ENCODE assay signal across 1 cellular context in the genomic region with DNA sequence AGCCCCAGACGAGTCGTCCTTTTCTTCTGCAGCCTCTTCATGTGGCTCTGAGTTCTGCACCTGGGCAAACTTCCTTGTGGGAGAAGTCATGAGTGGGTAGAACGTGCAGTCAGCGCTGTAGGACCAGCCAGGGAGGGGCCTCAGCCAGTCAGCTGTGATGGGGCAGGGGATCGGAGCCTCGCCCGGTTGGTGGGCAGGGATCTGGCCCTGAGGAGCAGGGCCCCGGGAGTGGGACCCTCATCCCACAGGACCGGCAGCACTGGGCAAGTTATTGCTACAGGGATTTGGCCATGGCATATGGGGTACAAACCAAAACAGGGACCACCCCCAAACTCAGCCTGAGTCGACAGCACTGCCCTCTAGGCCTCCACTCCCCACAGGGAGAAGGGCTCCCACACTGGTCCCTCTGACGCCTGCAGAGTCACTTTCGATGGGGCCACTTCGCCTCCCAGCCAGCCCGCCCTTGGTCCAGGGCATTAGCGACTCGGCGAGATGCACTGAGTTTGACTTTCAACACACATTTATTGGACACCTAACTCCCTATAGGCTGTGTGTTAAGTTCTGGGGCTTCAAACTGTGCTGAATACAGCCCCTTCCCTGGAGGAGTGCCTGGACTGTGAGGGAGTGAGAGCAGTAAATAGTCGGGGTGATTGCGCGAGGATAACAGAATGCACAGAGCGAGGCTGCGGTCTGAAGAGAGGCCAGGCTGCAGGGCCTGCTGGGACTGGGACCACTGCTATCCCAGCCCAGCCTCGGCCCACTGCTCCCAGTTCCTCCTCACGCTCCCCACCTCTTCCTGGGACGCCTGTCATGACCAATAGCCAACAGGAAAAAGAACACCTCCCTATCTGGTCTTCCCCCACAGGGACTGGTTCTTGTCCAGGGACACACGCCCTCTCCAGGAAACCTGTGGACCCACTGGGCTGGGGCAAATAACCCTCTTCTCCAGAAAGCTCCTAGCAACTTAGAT.
TF ChIP-seq lines count a peak whose summit lies in the region.

No MANE protein-coding gene starts in this region.

TF ChIP-seq in WTC11, 78 proteins besides CTCF, POLR2A, EP300 and RAD21:
- TF ChIP-seq, protein P1, sequence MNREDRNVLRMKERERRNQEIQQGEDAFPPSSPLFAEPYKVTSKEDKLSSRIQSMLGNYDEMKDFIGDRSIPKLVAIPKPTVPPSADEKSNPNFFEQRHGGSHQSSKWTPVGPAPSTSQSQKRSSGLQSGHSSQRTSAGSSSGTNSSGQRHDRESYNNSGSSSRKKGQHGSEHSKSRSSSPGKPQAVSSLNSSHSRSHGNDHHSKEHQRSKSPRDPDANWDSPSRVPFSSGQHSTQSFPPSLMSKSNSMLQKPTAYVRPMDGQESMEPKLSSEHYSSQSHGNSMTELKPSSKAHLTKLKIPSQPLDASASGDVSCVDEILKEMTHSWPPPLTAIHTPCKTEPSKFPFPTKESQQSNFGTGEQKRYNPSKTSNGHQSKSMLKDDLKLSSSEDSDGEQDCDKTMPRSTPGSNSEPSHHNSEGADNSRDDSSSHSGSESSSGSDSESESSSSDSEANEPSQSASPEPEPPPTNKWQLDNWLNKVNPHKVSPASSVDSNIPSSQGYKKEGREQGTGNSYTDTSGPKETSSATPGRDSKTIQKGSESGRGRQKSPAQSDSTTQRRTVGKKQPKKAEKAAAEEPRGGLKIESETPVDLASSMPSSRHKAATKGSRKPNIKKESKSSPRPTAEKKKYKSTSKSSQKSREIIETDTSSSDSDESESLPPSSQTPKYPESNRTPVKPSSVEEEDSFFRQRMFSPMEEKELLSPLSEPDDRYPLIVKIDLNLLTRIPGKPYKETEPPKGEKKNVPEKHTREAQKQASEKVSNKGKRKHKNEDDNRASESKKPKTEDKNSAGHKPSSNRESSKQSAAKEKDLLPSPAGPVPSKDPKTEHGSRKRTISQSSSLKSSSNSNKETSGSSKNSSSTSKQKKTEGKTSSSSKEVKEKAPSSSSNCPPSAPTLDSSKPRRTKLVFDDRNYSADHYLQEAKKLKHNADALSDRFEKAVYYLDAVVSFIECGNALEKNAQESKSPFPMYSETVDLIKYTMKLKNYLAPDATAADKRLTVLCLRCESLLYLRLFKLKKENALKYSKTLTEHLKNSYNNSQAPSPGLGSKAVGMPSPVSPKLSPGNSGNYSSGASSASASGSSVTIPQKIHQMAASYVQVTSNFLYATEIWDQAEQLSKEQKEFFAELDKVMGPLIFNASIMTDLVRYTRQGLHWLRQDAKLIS (CRISPR knock-in tag; IDR thresholded peaks at IDR 0.05; ENCODE audit: borderline replicate concordance), result no peak
- TF ChIP-seq SP1 (CRISPR knock-in tag; conservative IDR thresholded peaks at IDR 0.05), result no peak
- TF ChIP-seq, protein P2, sequence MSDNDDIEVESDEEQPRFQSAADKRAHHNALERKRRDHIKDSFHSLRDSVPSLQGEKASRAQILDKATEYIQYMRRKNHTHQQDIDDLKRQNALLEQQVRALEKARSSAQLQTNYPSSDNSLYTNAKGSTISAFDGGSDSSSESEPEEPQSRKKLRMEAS (CRISPR knock-in tag; IDR thresholded peaks at IDR 0.05), result 0 out of 2 replicates have a peak, but pooled peaks have one; percentile 18
- TF ChIP-seq FOXJ3 (CRISPR knock-in tag; IDR thresholded peaks at IDR 0.05; ENCODE audit: borderline replicate concordance), result no peak
- no peak for TF ChIP-seq ZNF423 (CRISPR knock-in tag; IDR thresholded peaks at IDR 0.05)
- no peak for TF ChIP-seq OVOL2 (CRISPR knock-in tag; IDR thresholded peaks at IDR 0.05; ENCODE audit: borderline replicate concordance)
- no peak for TF ChIP-seq NFATC4 (CRISPR knock-in tag; IDR thresholded peaks at IDR 0.05)
